In the genomic region with DNA sequence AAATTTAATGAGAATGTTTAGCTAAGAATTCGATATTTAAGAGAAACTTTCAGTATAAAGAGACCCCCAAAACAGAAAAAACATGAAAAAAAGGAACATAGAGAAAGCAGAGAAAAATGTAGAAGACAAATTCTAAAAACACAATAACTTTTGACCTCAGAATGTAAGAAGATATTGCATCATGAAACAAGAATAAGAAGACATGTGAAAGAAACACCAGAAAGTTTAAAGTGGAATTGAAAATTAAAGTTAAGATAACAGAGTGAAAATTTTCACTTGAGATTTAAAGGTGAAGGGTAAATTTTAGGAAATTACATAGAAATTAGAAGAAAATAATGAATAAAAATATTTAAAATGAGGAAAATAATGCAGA, we compare ENCODE assay signal across 22 cellular contexts.
"Had no signal": no experiment of that assay in that cellular context is flagged by ENCODE, and none has a peak within 500 bp of the region (broad histone marks: within the 10 kb centered on the region; RNA-seq: fewer than 3 reads in every experiment).

No MANE protein-coding gene starts in this region.

- H3K36me3 Mint-ChIP-seq: naive thymus-derived CD8-positive, alpha-beta T cell; stimulated activated naive B cell treated with anti-CD40 and anti-IgM and Interleukin-4, amounts not matched to agents 10 μg/mL and 1 μg/mL and 100 μg/mL, for 72 hours had no signal

- H3K9me3 ChIP-seq: breast epithelium, left lung, sigmoid colon, testis, vagina had no signal

- H3K4me3 ChIP-seq: breast epithelium, coronary artery, left lung, lung, sigmoid colon, testis, vagina had no signal

- H3K9me3 Mint-ChIP-seq: activated naive CD8-positive, alpha-beta T cell treated with anti-CD3 and anti-CD28 coated beads for 36 hours; activated T-helper 2 cell treated with anti-CD3 and anti-CD28 coated beads, Interferon-gamma antibody, Interleukin-2, Interleukin-4, amounts not matched to agents 10 μg/mL and 5 μg/mL and 100 μg/mL, durations not matched to agents 14 hours and 24 hours and 36 hours; central memory CD8-positive, alpha-beta T cell; naive thymus-derived CD8-positive, alpha-beta T cell had no signal

- H3K4me1 Mint-ChIP-seq: activated naive CD8-positive, alpha-beta T cell treated with anti-CD3 and anti-CD28 coated beads for 36 hours; central memory CD8-positive, alpha-beta T cell; naive thymus-derived CD8-positive, alpha-beta T cell had no signal

- H3K4me3 Mint-ChIP-seq: activated naive CD8-positive, alpha-beta T cell treated with anti-CD3 and anti-CD28 coated beads for 36 hours; central memory CD8-positive, alpha-beta T cell; naive thymus-derived CD8-positive, alpha-beta T cell; stimulated activated naive B cell treated with anti-CD40 and anti-IgM and Interleukin-4, amounts not matched to agents 10 μg/mL and 1 μg/mL and 100 μg/mL, for 72 hours had no signal

- H3K4me1 ChIP-seq: breast epithelium, left lung, sigmoid colon, testis had no signal

- H3K27ac Mint-ChIP-seq: activated naive CD8-positive, alpha-beta T cell treated with anti-CD3 and anti-CD28 coated beads for 36 hours; activated T-helper 2 cell treated with anti-CD3 and anti-CD28 coated beads, Interferon-gamma antibody, Interleukin-2, Interleukin-4, amounts not matched to agents 10 μg/mL and 5 μg/mL and 100 μg/mL, durations not matched to agents 14 hours and 24 hours and 36 hours; naive thymus-derived CD8-positive, alpha-beta T cell; stimulated activated naive B cell treated with anti-CD40 and anti-IgM and Interleukin-4, amounts not matched to agents 10 μg/mL and 1 μg/mL and 100 μg/mL, for 72 hours had no signal

- H3K36me3 ChIP-seq: breast epithelium, left lung, sigmoid colon, vagina had no signal

- H3K27me3 Mint-ChIP-seq: activated naive CD8-positive, alpha-beta T cell treated with anti-CD3 and anti-CD28 coated beads for 36 hours; central memory CD8-positive, alpha-beta T cell; stimulated activated naive B cell treated with anti-CD40 and anti-IgM and Interleukin-4, amounts not matched to agents 10 μg/mL and 1 μg/mL and 100 μg/mL, for 72 hours had no signal

- DNase-seq: activated CD4-positive, alpha-beta T cell treated with anti-CD3 and anti-CD28 coated beads for 1 hour; activated CD4-positive, alpha-beta T cell treated with anti-CD3 and anti-CD28 coated beads, Interleukin-2, amount 50 U/mL, for 1 hour; activated naive CD4-positive, alpha-beta T cell treated with Interleukin-2 at 50 U/mL for 16 hours; activated naive CD8-positive, alpha-beta T cell treated with anti-CD3 and anti-CD28 coated beads for 36 hours; activated T-cell treated with anti-CD3 and anti-CD28 coated beads, Interleukin-2, amount 50 U/mL, for 1 hour; kidney glomerular epithelial cell; left lung; naive thymus-derived CD8-positive, alpha-beta T cell; posterior cingulate gyrus; sigmoid colon; stimulated activated CD4-positive, alpha-beta T cell treated with anti-CD3 and anti-CD28 coated beads, Interleukin-2, amount 100 ng/mL, for 48 hours; stimulated activated CD8-positive, alpha-beta memory T cell treated with anti-CD3 and anti-CD28 coated beads, Interleukin-4, amount 100 ng/mL, for 48 hours; stimulated activated naive B cell treated with anti-CD40 and anti-IgM and Interleukin-4, amounts not matched to agents 10 μg/mL and 1 μg/mL and 100 μg/mL, for 72 hours; T-helper 9 cell; testis had no signal

- H3K27ac ChIP-seq: breast epithelium, coronary artery, epithelial cell of prostate, left lung, sigmoid colon, testis, vagina had no signal

- H3K27me3 ChIP-seq: breast epithelium, left lung, sigmoid colon, testis, vagina had no signal

- ATAC-seq: left lung; naive thymus-derived CD8-positive, alpha-beta T cell; stimulated activated naive B cell treated with anti-CD40 and anti-IgM and Interleukin-4, amounts not matched to agents 10 μg/mL and 1 μg/mL and 100 μg/mL, for 72 hours had no signal
